ENCODE assay signal across 12 cellular contexts in genomic region chr22:37678372-37678771, GRCh38. TPM values are rescaled to one million over a fixed set of nuclear protein-coding genes. Genes with fewer than 3 reads are reported as not detected.
DNase-seq lines count a peak whose midpoint lies in the region; ATAC-seq and TF ChIP-seq lines count a peak whose summit lies in the region.
"Had no signal": no experiment of that assay in that cellular context is flagged by ENCODE, and none has a peak within 500 bp of the region (broad histone marks: within the 10 kb centered on the region; RNA-seq: fewer than 3 reads in every experiment).

No MANE protein-coding gene starts in this region.

- no peak for TF ChIP-seq EP300 in stomach (IDR thresholded peaks at IDR 0.05)

- H3K9me3 ChIP-seq in stomach, result no peaks in the 10 kb centered on the region

- H3K36me3 ChIP-seq in H7 (replicated peaks; ENCODE audit: control insufficient read depth, insufficient read depth, low read length), result no peaks in the 10 kb centered on the region
- H3K36me3 ChIP-seq in stomach, result peaks cover 3 to 21% (median 10%) of the 10 kb centered on the region in 4 donors

- peak overlapping the region in 3 of 5 donors; percentile 91 to 94 (median 94) for H3K27ac ChIP-seq in stomach

- 61 to 81% (median 74%) methylated on average over 14 to 18 of the region's 18 CpGs for WGBS in stomach, 5 donors

- TF ChIP-seq CTCF in WI38 (IDR thresholded peaks at IDR 0.05; ENCODE audit: low read depth, low read length) (no peak), fibroblast of the aortic adventitia (IDR thresholded peaks at IDR 0.05; ENCODE audit: insufficient read depth, low read length) (no peak), stomach (IDR thresholded peaks at IDR 0.05) (no peak), GM13977 (IDR thresholded peaks at IDR 0.05; ENCODE audit: extremely low read depth, insufficient read depth, missing control alignments) (no peak)

- H3K4me3 ChIP-seq in H7 (ENCODE audit: insufficient read depth, low read depth, low read length) (no peak overlapping the region), WI38 (ENCODE audit: low read depth, low read length) (peak overlapping the region; percentile 99), fibroblast of the aortic adventitia (ENCODE audit: low read depth, low read length) (peak overlapping the region; percentile 72), stomach (peak overlapping the region in 1 of 4 donors; percentile 52)
- H3K4me3 ChIP-seq: lung had no signal

- TF ChIP-seq POLR2A in stomach (IDR thresholded peaks at IDR 0.05), result no peak

- DNase-seq in H7 (peak; percentile 33), fibroblast of the aortic adventitia (ENCODE audit: low read depth) (no peak), stomach (no peak), GM13977 (ENCODE audit: low spot score) (no peak), islet precursor cell (no peak)
- DNase-seq: central memory CD4-positive, alpha-beta T cell; GF-D8; NCI-H526 treated with DMSO at 0.1 percent for 48 hours; stimulated activated CD8-positive, alpha-beta memory T cell treated with anti-CD3 and anti-CD28 coated beads, Interleukin-4, amount 100 ng/mL, for 48 hours had no signal

- intact Hi-C loops in stomach (cut with DNase I; ENCODE audit: low total_unique reads), result no loop called here

- in situ Hi-C loops in GM13977 (cut with MboI; ENCODE audit: low pct_unique_long_range_greater_than_20kb, low sequenced_read_pairs, unreplicated experiment), result loop anchor here (10.0 kb wide), 1 partner anchor 54 kb away; no protein-coding TSS in a partner anchor

- no peak for ATAC-seq in GM18909 (IDR thresholded peaks at IDR 0.05; ENCODE audit: poor library complexity, unreplicated experiment)

- H3K27me3 ChIP-seq in H7 (ENCODE audit: control insufficient read depth, insufficient read depth, low read length), result no peaks in the 10 kb centered on the region
- no peaks in the 10 kb centered on the region for H3K27me3 ChIP-seq in stomach

- peaks cover 42 to 73% (median 61%) of the 10 kb centered on the region in 4 donors for H3K4me1 ChIP-seq in stomach

RNA-seq across cellular contexts. Expression of gene LGALS1, which starts 2.9 kb away (rescaled TPM):
- 183 and 206 TPM in 2 replicates for total RNA-seq in H7 (2014; rRNA removed; shearing (Covaris generic))
- total RNA-seq in fibroblast of the aortic adventitia (ENCODE audit: low replicate concordance) (3,846 and 5,734 TPM in 2 replicates), stomach (100 to 1,000 TPM; 235 to 490 (median 312) TPM)
- polyA plus RNA-seq in stomach, result 1,000 to 10,000 TPM in 1 of 3 donors, 100 to 1,000 TPM in 2; 596 to 1,435 (median 703) TPM

RNA-seq across cellular contexts. Expression of gene NOL12, which starts 7.8 kb away (rescaled TPM):
- total RNA-seq in H7 (2014; rRNA removed; shearing (Covaris generic)), result 20.5 and 23.6 TPM in 2 replicates
- total RNA-seq in fibroblast of the aortic adventitia (ENCODE audit: low replicate concordance) (12.7 and 14.0 TPM in 2 replicates), stomach (10 to 100 TPM in 4 of 5 donors, 1 to 10 TPM in 1; 9.3 to 64.6 (median 41.5) TPM)
- polyA plus RNA-seq in stomach, result 10 to 100 TPM; 26.6 to 35.4 (median 35.2) TPM

RNA-seq across cellular contexts. Expression of gene TRIOBP, which starts 18.5 kb away (rescaled TPM):
- 66.9 and 67.1 TPM in 2 replicates for total RNA-seq in H7 (2014; rRNA removed; shearing (Covaris generic))
- total RNA-seq in fibroblast of the aortic adventitia (ENCODE audit: low replicate concordance) (150 and 151 TPM in 2 replicates), stomach (100 to 1,000 TPM in 2 of 5 donors, 10 to 100 TPM in 3; 70.0 to 355 (median 90.6) TPM)
- 10 to 100 TPM; 30.6 to 87.8 (median 70.2) TPM for polyA plus RNA-seq in stomach

RNA-seq across cellular contexts. Expression of gene PDXP, which starts 19.8 kb away (rescaled TPM):
- total RNA-seq in H7 (2014; rRNA removed; shearing (Covaris generic)), result 54.1 and 60.9 TPM in 2 replicates
- total RNA-seq in fibroblast of the aortic adventitia (ENCODE audit: low replicate concordance) (3.4 and 7.4 TPM in 2 replicates), stomach (10 to 100 TPM in 1 of 5 donors, 1 to 10 TPM in 4; 2.9 to 72.1 (median 5.4) TPM)
- polyA plus RNA-seq in stomach, result 10 to 100 TPM in 1 of 3 donors, 1 to 10 TPM in 2; 6.4 to 11.8 (median 8.1) TPM

RNA-seq across cellular contexts. Expression of gene SH3BP1, which starts 38.9 kb away (rescaled TPM):
- total RNA-seq in H7 (2014; rRNA removed; shearing (Covaris generic)), result 30.0 and 35.2 TPM in 2 replicates
- total RNA-seq in fibroblast of the aortic adventitia (ENCODE audit: low replicate concordance) (1.8 and 4.6 TPM in 2 replicates), stomach (100 to 1,000 TPM in 1 of 5 donors, 10 to 100 TPM in 1, 1 to 10 TPM in 2, not detected in 1; 1.6 to 135 (median 7.3) TPM)
- 10 to 100 TPM in 1 of 3 donors, 1 to 10 TPM in 2; 8.7 to 12.8 (median 9.5) TPM for polyA plus RNA-seq in stomach
